In the genomic region with DNA sequence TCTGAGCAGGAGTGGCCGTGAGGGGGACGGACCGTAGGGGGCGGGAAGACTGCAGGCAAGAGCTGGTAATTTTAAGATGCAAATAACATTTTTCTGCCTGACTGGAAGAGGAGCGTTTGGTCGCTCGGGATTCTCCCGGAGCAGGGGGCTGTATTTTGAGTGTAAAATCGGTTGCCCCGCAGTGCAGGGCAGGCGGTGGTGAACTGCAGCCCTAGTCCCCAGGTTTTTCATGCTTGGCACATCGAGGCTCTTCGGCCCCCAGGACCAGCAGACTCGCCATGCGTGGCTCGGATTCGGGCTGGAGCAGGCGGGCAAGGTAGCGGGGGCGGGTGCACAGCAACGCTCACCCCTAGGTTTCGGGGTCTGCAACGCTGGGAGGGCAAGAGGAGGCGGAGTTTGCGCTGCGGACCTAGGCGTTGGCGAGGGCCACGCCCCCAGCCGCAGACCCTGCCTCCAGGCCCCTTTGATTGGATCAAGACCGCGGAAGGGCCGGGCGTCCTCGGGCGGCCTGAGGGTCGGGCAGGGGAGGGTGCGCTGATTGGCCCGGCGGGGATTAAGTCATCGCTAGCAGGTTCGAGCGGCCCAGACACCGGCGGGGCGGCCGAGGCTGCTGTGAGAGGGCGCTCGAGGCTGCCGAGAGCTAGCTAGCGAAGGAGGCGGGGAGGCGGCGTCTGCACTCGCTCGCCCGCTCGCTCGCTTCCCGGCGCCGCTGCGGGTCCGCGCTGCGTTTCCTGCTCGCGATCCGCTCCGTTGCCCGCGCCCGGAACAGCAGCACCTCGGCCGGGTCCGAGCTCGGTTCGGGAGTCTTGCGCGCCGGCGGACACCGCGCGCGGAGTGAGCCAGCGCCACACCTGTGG, we compare ENCODE assay signal across 1 cellular context.
TF ChIP-seq lines count a peak whose summit lies in the region.

A gene with protein sequence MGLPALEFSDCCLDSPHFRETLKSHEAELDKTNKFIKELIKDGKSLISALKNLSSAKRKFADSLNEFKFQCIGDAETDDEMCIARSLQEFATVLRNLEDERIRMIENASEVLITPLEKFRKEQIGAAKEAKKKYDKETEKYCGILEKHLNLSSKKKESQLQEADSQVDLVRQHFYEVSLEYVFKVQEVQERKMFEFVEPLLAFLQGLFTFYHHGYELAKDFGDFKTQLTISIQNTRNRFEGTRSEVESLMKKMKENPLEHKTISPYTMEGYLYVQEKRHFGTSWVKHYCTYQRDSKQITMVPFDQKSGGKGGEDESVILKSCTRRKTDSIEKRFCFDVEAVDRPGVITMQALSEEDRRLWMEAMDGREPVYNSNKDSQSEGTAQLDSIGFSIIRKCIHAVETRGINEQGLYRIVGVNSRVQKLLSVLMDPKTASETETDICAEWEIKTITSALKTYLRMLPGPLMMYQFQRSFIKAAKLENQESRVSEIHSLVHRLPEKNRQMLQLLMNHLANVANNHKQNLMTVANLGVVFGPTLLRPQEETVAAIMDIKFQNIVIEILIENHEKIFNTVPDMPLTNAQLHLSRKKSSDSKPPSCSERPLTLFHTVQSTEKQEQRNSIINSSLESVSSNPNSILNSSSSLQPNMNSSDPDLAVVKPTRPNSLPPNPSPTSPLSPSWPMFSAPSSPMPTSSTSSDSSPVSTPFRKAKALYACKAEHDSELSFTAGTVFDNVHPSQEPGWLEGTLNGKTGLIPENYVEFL (plus strand): TSS at position 585 of the 857 bp plus-strand sequence. CDS start 385 bp downstream, outside the sequence.

TF ChIP-seq in HEK293, 187 proteins besides CTCF, POLR2A, EP300 and RAD21 (continued from another document and continues in another):
- no peak for TF ChIP-seq ZNF701 (tag by site-specific recombination; IDR thresholded peaks at IDR 0.05)
- TF ChIP-seq, protein P1, sequence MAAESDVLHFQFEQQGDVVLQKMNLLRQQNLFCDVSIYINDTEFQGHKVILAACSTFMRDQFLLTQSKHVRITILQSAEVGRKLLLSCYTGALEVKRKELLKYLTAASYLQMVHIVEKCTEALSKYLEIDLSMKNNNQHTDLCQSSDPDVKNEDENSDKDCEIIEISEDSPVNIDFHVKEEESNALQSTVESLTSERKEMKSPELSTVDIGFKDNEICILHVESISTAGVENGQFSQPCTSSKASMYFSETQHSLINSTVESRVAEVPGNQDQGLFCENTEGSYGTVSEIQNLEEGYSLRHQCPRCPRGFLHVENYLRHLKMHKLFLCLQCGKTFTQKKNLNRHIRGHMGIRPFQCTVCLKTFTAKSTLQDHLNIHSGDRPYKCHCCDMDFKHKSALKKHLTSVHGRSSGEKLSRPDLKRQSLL (tag by site-specific recombination; IDR thresholded peaks at IDR 0.05), result peak; percentile 83
- TF ChIP-seq ZNF677 (tag by site-specific recombination; IDR thresholded peaks at IDR 0.05), result 0 out of 2 replicates have a peak, but pooled peaks have one; percentile 36
- TF ChIP-seq ZNF184 (tag by site-specific recombination; IDR thresholded peaks at IDR 0.05), result no peak
- TF ChIP-seq, protein P2, sequence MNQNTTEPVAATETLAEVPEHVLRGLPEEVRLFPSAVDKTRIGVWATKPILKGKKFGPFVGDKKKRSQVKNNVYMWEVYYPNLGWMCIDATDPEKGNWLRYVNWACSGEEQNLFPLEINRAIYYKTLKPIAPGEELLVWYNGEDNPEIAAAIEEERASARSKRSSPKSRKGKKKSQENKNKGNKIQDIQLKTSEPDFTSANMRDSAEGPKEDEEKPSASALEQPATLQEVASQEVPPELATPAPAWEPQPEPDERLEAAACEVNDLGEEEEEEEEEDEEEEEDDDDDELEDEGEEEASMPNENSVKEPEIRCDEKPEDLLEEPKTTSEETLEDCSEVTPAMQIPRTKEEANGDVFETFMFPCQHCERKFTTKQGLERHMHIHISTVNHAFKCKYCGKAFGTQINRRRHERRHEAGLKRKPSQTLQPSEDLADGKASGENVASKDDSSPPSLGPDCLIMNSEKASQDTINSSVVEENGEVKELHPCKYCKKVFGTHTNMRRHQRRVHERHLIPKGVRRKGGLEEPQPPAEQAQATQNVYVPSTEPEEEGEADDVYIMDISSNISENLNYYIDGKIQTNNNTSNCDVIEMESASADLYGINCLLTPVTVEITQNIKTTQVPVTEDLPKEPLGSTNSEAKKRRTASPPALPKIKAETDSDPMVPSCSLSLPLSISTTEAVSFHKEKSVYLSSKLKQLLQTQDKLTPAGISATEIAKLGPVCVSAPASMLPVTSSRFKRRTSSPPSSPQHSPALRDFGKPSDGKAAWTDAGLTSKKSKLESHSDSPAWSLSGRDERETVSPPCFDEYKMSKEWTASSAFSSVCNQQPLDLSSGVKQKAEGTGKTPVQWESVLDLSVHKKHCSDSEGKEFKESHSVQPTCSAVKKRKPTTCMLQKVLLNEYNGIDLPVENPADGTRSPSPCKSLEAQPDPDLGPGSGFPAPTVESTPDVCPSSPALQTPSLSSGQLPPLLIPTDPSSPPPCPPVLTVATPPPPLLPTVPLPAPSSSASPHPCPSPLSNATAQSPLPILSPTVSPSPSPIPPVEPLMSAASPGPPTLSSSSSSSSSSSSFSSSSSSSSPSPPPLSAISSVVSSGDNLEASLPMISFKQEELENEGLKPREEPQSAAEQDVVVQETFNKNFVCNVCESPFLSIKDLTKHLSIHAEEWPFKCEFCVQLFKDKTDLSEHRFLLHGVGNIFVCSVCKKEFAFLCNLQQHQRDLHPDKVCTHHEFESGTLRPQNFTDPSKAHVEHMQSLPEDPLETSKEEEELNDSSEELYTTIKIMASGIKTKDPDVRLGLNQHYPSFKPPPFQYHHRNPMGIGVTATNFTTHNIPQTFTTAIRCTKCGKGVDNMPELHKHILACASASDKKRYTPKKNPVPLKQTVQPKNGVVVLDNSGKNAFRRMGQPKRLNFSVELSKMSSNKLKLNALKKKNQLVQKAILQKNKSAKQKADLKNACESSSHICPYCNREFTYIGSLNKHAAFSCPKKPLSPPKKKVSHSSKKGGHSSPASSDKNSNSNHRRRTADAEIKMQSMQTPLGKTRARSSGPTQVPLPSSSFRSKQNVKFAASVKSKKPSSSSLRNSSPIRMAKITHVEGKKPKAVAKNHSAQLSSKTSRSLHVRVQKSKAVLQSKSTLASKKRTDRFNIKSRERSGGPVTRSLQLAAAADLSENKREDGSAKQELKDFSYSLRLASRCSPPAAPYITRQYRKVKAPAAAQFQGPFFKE (tag by site-specific recombination; IDR thresholded peaks at IDR 0.05; ENCODE audit: borderline replicate concordance), result no peak
- no peak for TF ChIP-seq ZNF394 (tag by site-specific recombination; IDR thresholded peaks at IDR 0.05; ENCODE audit: borderline replicate concordance)
- TF ChIP-seq ZNF560 (tag by site-specific recombination; IDR thresholded peaks at IDR 0.05; ENCODE audit: borderline replicate concordance), result no peak
- TF ChIP-seq, protein P3, sequence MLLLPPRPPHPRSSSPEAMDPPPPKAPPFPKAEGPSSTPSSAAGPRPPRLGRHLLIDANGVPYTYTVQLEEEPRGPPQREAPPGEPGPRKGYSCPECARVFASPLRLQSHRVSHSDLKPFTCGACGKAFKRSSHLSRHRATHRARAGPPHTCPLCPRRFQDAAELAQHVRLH (tag by site-specific recombination; IDR thresholded peaks at IDR 0.05), result no peak
- no peak for TF ChIP-seq GLI2 (tag by site-specific recombination; IDR thresholded peaks at IDR 0.05; ENCODE audit: borderline replicate concordance, low read depth)
- TF ChIP-seq ZBTB8A (tag by site-specific recombination; IDR thresholded peaks at IDR 0.05), result peak; percentile 45
- TF ChIP-seq ZNF133 (tag by site-specific recombination; IDR thresholded peaks at IDR 0.05), result no peak
- no peak for TF ChIP-seq ZNF416 (tag by site-specific recombination; IDR thresholded peaks at IDR 0.05)
- TF ChIP-seq ZNF555 (tag by site-specific recombination; conservative IDR thresholded peaks at IDR 0.05), result no peak
- TF ChIP-seq ZNF707 (tag by site-specific recombination; IDR thresholded peaks at IDR 0.05), result no peak
- TF ChIP-seq, protein P4, sequence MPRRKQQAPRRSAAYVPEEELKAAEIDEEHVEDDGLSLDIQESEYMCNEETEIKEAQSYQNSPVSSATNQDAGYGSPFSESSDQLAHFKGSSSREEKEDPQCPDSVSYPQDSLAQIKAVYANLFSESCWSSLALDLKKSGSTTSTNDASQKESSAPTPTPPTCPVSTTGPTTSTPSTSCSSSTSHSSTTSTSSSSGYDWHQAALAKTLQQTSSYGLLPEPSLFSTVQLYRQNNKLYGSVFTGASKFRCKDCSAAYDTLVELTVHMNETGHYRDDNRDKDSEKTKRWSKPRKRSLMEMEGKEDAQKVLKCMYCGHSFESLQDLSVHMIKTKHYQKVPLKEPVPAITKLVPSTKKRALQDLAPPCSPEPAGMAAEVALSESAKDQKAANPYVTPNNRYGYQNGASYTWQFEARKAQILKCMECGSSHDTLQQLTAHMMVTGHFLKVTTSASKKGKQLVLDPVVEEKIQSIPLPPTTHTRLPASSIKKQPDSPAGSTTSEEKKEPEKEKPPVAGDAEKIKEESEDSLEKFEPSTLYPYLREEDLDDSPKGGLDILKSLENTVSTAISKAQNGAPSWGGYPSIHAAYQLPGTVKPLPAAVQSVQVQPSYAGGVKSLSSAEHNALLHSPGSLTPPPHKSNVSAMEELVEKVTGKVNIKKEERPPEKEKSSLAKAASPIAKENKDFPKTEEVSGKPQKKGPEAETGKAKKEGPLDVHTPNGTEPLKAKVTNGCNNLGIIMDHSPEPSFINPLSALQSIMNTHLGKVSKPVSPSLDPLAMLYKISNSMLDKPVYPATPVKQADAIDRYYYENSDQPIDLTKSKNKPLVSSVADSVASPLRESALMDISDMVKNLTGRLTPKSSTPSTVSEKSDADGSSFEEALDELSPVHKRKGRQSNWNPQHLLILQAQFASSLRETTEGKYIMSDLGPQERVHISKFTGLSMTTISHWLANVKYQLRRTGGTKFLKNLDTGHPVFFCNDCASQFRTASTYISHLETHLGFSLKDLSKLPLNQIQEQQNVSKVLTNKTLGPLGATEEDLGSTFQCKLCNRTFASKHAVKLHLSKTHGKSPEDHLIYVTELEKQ (tag by site-specific recombination; IDR thresholded peaks at IDR 0.05; ENCODE audit: borderline replicate concordance), result no peak
- TF ChIP-seq, protein P5, sequence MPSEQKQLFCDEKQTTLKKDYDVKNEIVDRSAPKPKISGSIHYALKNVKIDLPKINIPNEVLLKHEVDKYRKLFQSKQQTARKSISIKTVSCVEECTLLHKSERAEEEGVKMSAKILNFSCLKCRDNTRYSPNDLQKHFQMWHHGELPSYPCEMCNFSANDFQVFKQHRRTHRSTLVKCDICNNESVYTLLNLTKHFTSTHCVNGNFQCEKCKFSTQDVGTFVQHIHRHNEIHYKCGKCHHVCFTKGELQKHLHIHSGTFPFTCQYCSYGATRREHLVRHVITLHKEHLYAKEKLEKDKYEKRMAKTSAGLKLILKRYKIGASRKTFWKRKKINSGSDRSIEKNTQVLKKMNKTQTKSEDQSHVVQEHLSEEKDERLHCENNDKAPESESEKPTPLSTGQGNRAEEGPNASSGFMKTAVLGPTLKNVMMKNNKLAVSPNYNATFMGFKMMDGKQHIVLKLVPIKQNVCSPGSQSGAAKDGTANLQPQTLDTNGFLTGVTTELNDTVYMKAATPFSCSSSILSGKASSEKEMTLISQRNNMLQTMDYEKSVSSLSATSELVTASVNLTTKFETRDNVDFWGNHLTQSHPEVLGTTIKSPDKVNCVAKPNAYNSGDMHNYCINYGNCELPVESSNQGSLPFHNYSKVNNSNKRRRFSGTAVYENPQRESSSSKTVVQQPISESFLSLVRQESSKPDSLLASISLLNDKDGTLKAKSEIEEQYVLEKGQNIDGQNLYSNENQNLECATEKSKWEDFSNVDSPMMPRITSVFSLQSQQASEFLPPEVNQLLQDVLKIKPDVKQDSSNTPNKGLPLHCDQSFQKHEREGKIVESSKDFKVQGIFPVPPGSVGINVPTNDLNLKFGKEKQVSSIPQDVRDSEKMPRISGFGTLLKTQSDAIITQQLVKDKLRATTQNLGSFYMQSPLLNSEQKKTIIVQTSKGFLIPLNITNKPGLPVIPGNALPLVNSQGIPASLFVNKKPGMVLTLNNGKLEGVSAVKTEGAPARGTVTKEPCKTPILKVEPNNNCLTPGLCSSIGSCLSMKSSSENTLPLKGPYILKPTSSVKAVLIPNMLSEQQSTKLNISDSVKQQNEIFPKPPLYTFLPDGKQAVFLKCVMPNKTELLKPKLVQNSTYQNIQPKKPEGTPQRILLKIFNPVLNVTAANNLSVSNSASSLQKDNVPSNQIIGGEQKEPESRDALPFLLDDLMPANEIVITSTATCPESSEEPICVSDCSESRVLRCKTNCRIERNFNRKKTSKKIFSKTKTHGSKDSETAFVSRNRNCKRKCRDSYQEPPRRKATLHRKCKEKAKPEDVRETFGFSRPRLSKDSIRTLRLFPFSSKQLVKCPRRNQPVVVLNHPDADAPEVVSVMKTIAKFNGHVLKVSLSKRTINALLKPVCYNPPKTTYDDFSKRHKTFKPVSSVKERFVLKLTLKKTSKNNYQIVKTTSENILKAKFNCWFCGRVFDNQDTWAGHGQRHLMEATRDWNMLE (tag by site-specific recombination; conservative IDR thresholded peaks at IDR 0.05; ENCODE audit: low read depth), result no peak
- no peak for TF ChIP-seq ZNF501 (tag by site-specific recombination; IDR thresholded peaks at IDR 0.05)
- no peak for TF ChIP-seq ZNF202 (tag by site-specific recombination; IDR thresholded peaks at IDR 0.05; ENCODE audit: borderline replicate concordance)
- TF ChIP-seq ZNF521 (tag by site-specific recombination; IDR thresholded peaks at IDR 0.05), result no peak
- TF ChIP-seq HOXD13 (CRISPR knock-in tag; IDR thresholded peaks at IDR 0.05; ENCODE audit: borderline replicate concordance), result no peak
- TF ChIP-seq ZBTB1 (tag by site-specific recombination; IDR thresholded peaks at IDR 0.05), result no peak
- TF ChIP-seq, protein P6, sequence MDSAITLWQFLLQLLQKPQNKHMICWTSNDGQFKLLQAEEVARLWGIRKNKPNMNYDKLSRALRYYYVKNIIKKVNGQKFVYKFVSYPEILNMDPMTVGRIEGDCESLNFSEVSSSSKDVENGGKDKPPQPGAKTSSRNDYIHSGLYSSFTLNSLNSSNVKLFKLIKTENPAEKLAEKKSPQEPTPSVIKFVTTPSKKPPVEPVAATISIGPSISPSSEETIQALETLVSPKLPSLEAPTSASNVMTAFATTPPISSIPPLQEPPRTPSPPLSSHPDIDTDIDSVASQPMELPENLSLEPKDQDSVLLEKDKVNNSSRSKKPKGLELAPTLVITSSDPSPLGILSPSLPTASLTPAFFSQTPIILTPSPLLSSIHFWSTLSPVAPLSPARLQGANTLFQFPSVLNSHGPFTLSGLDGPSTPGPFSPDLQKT (IDR thresholded peaks at IDR 0.05; ENCODE audit: borderline replicate concordance, low read depth, low read length), result no peak
- TF ChIP-seq ZNF776 (tag by site-specific recombination; IDR thresholded peaks at IDR 0.05; ENCODE audit: borderline replicate concordance), result no peak
- TF ChIP-seq ZNF571 (tag by site-specific recombination; IDR thresholded peaks at IDR 0.05), result no peak
- no peak for TF ChIP-seq ZSCAN23 (tag by site-specific recombination; IDR thresholded peaks at IDR 0.05)
- no peak for TF ChIP-seq RBAK (tag by site-specific recombination; IDR thresholded peaks at IDR 0.05)
- TF ChIP-seq ZFP37 (tag by site-specific recombination; IDR thresholded peaks at IDR 0.05), result no peak
- peak; percentile 84 for TF ChIP-seq ZNF596 (tag by site-specific recombination; IDR thresholded peaks at IDR 0.05)
- TF ChIP-seq ZNF146 (tag by site-specific recombination; IDR thresholded peaks at IDR 0.05), result no peak
- peak; percentile 56 for TF ChIP-seq EGR2 (tag by site-specific recombination; IDR thresholded peaks at IDR 0.05; ENCODE audit: low read depth)
- TF ChIP-seq, protein P7, sequence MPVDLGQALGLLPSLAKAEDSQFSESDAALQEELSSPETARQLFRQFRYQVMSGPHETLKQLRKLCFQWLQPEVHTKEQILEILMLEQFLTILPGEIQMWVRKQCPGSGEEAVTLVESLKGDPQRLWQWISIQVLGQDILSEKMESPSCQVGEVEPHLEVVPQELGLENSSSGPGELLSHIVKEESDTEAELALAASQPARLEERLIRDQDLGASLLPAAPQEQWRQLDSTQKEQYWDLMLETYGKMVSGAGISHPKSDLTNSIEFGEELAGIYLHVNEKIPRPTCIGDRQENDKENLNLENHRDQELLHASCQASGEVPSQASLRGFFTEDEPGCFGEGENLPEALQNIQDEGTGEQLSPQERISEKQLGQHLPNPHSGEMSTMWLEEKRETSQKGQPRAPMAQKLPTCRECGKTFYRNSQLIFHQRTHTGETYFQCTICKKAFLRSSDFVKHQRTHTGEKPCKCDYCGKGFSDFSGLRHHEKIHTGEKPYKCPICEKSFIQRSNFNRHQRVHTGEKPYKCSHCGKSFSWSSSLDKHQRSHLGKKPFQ (tag by site-specific recombination; IDR thresholded peaks at IDR 0.05), result no peak
